1 cellular context compared by ENCODE assay signal in genomic region chr1:100706861-100707260, GRCh38.
TF ChIP-seq lines count a peak whose summit lies in the region.

No MANE protein-coding gene starts in this region.

TF ChIP-seq in IMR-90, 13 proteins besides CTCF, POLR2A, EP300 and RAD21 (continued from another document):
- no peak for TF ChIP-seq MAFK (IDR thresholded peaks at IDR 0.05; ENCODE audit: low read depth, low read length)
- no peak for TF ChIP-seq MXI1 (IDR thresholded peaks at IDR 0.05; ENCODE audit: borderline replicate concordance, low read depth, low read length)
